24 cellular contexts compared by ENCODE assay signal in genomic region chr20:22904905-22905304, GRCh38.
"Had no signal": no experiment of that assay in that cellular context is flagged by ENCODE, and none has a peak within 500 bp of the region (broad histone marks: within the 10 kb centered on the region; RNA-seq: fewer than 3 reads in every experiment).

No MANE protein-coding gene starts in this region.

- DNase-seq: activated CD4-positive, alpha-beta memory T cell treated with anti-CD3 and anti-CD28 coated beads for 36 hours; activated CD4-positive, alpha-beta T cell treated with anti-CD3 and anti-CD28 coated beads, Interleukin-2, amount 10 ng/mL, durations not matched to agents 7 days and 5 days; activated CD4-positive, CD25-positive, alpha-beta regulatory T cell; activated CD8-positive, alpha-beta memory T cell treated with anti-CD3 and anti-CD28 coated beads for 24 hours; activated gamma-delta T cell; activated naive CD4-positive, alpha-beta T cell treated with anti-CD3 and anti-CD28 coated beads for 36 hours; activated T-cell treated with anti-CD3 and anti-CD28 coated beads, Interleukin-2, amount 50 U/mL, for 48 hours; brain microvascular endothelial cell; Kasumi-1; KBM-7; NCI-H1048; NCI-H1694; NCI-H2029; NCI-H2107; NCI-H2171 treated with DMSO at 0.1 percent for 48 hours; NCI-H345; NCI-H510A; NCI-H526 treated with DMSO at 0.1 percent for 48 hours; NCI-H82; OCI-M1; RPMI8226; T-helper 1 cell had no signal

- H3K27ac ChIP-seq: brain microvascular endothelial cell, SK-N-MC, VCaP had no signal

- H3K36me3 ChIP-seq: brain microvascular endothelial cell had no signal

- H3K4me3 ChIP-seq: SK-N-MC had no signal

- H3K27me3 ChIP-seq: brain microvascular endothelial cell had no signal
